In the genomic region with DNA sequence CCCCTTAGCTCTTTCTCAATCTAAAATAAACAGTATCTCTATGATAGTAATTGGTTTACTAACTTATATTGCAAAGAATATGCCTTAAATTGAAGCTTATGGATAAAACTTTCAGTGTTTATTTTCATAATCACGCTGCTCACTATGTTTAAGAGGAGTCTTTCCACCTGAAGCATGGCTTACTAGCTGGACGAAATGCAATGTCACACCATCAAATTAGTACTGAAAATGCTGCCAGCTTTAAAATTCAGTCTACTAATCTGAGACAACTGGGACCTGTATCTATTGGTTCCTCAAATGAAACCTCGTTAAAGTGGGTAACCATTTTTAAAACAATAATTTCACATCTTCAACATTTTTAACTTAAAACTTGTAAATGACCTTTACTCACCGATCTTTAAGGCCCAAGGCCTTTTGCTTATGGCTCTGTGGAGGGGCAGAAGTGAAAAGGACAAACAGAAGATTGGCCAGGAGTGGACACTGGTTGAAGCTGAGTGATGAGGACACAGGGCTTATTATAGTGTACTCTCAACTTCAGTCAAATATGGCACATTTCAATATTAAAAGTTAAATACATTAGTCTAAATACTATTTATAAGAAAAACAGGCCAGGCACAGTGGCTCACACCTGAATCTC, we compare ENCODE assay signal across 1 cellular context.
A peak's percentile ranks its signal among the peaks of the same experiment; 100 is the strongest.
TF ChIP-seq lines count a peak whose summit lies in the region.

No MANE protein-coding gene starts in this region.

TF ChIP-seq in K562, 482 proteins besides CTCF, POLR2A, EP300 and RAD21 (continued from another document):
- peak in 1 of 2 experiments; percentile 42; a peak in 1 of 4 replicates for TF ChIP-seq SIN3A (IDR thresholded peaks at IDR 0.05; ENCODE audit: borderline replicate concordance in 2 of 2, control insufficient read depth in 1 of 2, low read depth in 2 of 2, low read length in 2 of 2)
- TF ChIP-seq YY1 (IDR thresholded peaks at IDR 0.05; ENCODE audit: borderline replicate concordance in 1 of 3, control insufficient read depth in 1 of 3, extremely low read depth in 1 of 3, insufficient read depth in 3 of 3, insufficient read length in 1 of 3, insufficient replicate concordance in 2 of 3, low read depth in 1 of 3, low read length in 2 of 3) = peak in 1 of 3 experiments; percentile 23
- no peak for TF ChIP-seq FIP1L1 (IDR thresholded peaks at IDR 0.05; ENCODE audit: low read depth, low read length, poor library complexity, severe bottlenecking)
- TF ChIP-seq, protein P1, sequence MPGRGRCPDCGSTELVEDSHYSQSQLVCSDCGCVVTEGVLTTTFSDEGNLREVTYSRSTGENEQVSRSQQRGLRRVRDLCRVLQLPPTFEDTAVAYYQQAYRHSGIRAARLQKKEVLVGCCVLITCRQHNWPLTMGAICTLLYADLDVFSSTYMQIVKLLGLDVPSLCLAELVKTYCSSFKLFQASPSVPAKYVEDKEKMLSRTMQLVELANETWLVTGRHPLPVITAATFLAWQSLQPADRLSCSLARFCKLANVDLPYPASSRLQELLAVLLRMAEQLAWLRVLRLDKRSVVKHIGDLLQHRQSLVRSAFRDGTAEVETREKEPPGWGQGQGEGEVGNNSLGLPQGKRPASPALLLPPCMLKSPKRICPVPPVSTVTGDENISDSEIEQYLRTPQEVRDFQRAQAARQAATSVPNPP (IDR thresholded peaks at IDR 0.05; ENCODE audit: borderline replicate concordance, insufficient read depth, insufficient read length) = no peak
- TF ChIP-seq, protein P2, sequence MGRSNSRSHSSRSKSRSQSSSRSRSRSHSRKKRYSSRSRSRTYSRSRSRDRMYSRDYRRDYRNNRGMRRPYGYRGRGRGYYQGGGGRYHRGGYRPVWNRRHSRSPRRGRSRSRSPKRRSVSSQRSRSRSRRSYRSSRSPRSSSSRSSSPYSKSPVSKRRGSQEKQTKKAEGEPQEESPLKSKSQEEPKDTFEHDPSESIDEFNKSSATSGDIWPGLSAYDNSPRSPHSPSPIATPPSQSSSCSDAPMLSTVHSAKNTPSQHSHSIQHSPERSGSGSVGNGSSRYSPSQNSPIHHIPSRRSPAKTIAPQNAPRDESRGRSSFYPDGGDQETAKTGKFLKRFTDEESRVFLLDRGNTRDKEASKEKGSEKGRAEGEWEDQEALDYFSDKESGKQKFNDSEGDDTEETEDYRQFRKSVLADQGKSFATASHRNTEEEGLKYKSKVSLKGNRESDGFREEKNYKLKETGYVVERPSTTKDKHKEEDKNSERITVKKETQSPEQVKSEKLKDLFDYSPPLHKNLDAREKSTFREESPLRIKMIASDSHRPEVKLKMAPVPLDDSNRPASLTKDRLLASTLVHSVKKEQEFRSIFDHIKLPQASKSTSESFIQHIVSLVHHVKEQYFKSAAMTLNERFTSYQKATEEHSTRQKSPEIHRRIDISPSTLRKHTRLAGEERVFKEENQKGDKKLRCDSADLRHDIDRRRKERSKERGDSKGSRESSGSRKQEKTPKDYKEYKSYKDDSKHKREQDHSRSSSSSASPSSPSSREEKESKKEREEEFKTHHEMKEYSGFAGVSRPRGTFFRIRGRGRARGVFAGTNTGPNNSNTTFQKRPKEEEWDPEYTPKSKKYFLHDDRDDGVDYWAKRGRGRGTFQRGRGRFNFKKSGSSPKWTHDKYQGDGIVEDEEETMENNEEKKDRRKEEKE (IDR thresholded peaks at IDR 0.05; ENCODE audit: borderline replicate concordance in 1 of 2, control insufficient read depth in 1 of 2, low read depth in 2 of 2, low read length in 1 of 2) = peak in 1 of 2 experiments; percentile 70; a peak in 1 of 4 replicates
TF ChIP-seq in K562: peak in this region for 11.
